Comparison of ENCODE assay signal across 9 cellular contexts in genomic region chr6:43090557-43090952, GRCh38. TPM values are rescaled to one million over a fixed set of nuclear protein-coding genes. Genes with fewer than 3 reads are reported as not detected.
DNase-seq lines count a peak whose midpoint lies in the region; ATAC-seq and TF ChIP-seq lines count a peak whose summit lies in the region.
"Had no signal": no experiment of that assay in that cellular context is flagged by ENCODE, and none has a peak within 500 bp of the region (broad histone marks: within the 10 kb centered on the region; RNA-seq: fewer than 3 reads in every experiment).

No MANE protein-coding gene starts in this region.

- peak; percentile 10 for DNase-seq in DMS53 (lab: John Stamatoyannopoulos, UW)
- no peak for DNase-seq in DMS53 treated with DMSO at 0.1 percent for 48 hours (lab: John Stamatoyannopoulos, UW; ENCODE audit: unreplicated experiment)
- DNase-seq in SK-N-MC (ENCODE audit: low read depth, low spot score) = no peak
- DNase-seq in iPS-NIHi11 (ENCODE audit: low spot score) = peak; percentile 71
- DNase-seq in suprapubic skin (ENCODE audit: low spot score in 2 of 2) = no peak
- no peak for DNase-seq in SHP77 (lab: John Stamatoyannopoulos, UW)
- DNase-seq in NOMO-1 treated with DMSO at 0.1 percent for 48 hours (lab: John Stamatoyannopoulos, UW; ENCODE audit: unreplicated experiment) = no peak
- DNase-seq: stimulated activated CD4-positive, alpha-beta T cell treated with anti-CD3 and anti-CD28 coated beads, Interleukin-15, amount 100 ng/mL, for 24 hours had no signal

- no peak for TF ChIP-seq EP300 in suprapubic skin (IDR thresholded peaks at IDR 0.05)

- no peak for TF ChIP-seq POLR2A in suprapubic skin (IDR thresholded peaks at IDR 0.05)

- H3K4me3 ChIP-seq in SK-N-MC (no peak overlapping the region), suprapubic skin (no peak overlapping the region)

- no peaks in the 10 kb centered on the region for H3K27me3 ChIP-seq in suprapubic skin

- no peaks in the 10 kb centered on the region for H3K36me3 ChIP-seq in SK-N-MC (ENCODE audit: insufficient read depth, low read length)
- no peaks in the 10 kb centered on the region for H3K36me3 ChIP-seq in suprapubic skin

- H3K4me1 ChIP-seq in suprapubic skin = peaks cover 68% of the 10 kb centered on the region

- WGBS in suprapubic skin = 35% methylated on average over 2 of the region's 2 CpGs

- H3K9me3 ChIP-seq in SK-N-MC (ENCODE audit: low read depth, low read length) = no peaks in the 10 kb centered on the region
- no peaks in the 10 kb centered on the region for H3K9me3 ChIP-seq in suprapubic skin

- H3K9ac ChIP-seq in SK-N-MC (ENCODE audit: insufficient read length) = peak overlapping the region; percentile 33

- no peak for TF ChIP-seq CTCF in suprapubic skin (IDR thresholded peaks at IDR 0.05)

- ATAC-seq in HG03469 (IDR thresholded peaks at IDR 0.05; ENCODE audit: unreplicated experiment) = no peak

- peak overlapping the region; percentile 74 for H3K27ac ChIP-seq in SK-N-MC
- peak overlapping the region; percentile 80 for H3K27ac ChIP-seq in suprapubic skin

RNA-seq across cellular contexts. Expression of gene PTK7, which starts 14.4 kb away (rescaled TPM):
- total RNA-seq in suprapubic skin = 10 to 100 TPM; 50.4 to 71.3 (median 66.3) TPM

RNA-seq across cellular contexts. Expression of gene KLC4, which starts 31.1 kb away (rescaled TPM):
- 10 to 100 TPM; 15.0 to 45.9 (median 24.4) TPM for total RNA-seq in suprapubic skin

RNA-seq across cellular contexts. Expression of gene MRPL2, which starts 31.3 kb away (rescaled TPM):
- 10 to 100 TPM; 21.2 to 38.1 (median 25.9) TPM for total RNA-seq in suprapubic skin

RNA-seq across cellular contexts. Expression of gene CUL7, which starts 36.9 kb away (rescaled TPM):
- total RNA-seq in suprapubic skin = 10 to 100 TPM; 12.3 to 22.2 (median 15.5) TPM

Comparison
In these comparisons a context has a peak if more than half of its experiments do, and no peak if none do; other contexts are left out.
1. DNase-seq: peak in DMS53 (single experiment) and iPS-NIHi11 (single experiment); none in DMS53 treated with DMSO at 0.1 percent for 48 hours (single experiment), SK-N-MC (single experiment), suprapubic skin (0 of 2), SHP77 (0 of 2) and NOMO-1 treated with DMSO at 0.1 percent for 48 hours (single experiment).